In genomic region chr11:12235549-12235944, GRCh38 we compare ENCODE assay signal across 1 cellular context.
TF ChIP-seq lines count a peak whose summit lies in the region.

No MANE protein-coding gene starts in this region.

TF ChIP-seq in GM23338, 12 proteins besides CTCF, POLR2A, EP300 and RAD21 (continued from another document):
- no peak for TF ChIP-seq ZNF462 (CRISPR knock-in tag; IDR thresholded peaks at IDR 0.05)
